Comparison of ENCODE assay signal across 2 cellular contexts in genomic region chr5:73442152-73442860, GRCh38.
TF ChIP-seq lines count a peak whose summit lies in the region.

No MANE protein-coding gene starts in this region.

TF ChIP-seq in K562, 482 proteins besides CTCF, POLR2A, EP300 and RAD21:
- TF ChIP-seq NCOR1 (IDR thresholded peaks at IDR 0.05) (no peak), CBX2 (IDR thresholded peaks at IDR 0.05; ENCODE audit: insufficient read depth, low read length, poor library complexity, severe bottlenecking) (peak; percentile 74), ZBTB49 (CRISPR knock-in tag; IDR thresholded peaks at IDR 0.05; ENCODE audit: borderline replicate concordance) (no peak)
TF ChIP-seq in K562: peak in this region for 1.

TF ChIP-seq in GM23338, 12 proteins besides CTCF, POLR2A, EP300 and RAD21:
- no peak for TF ChIP-seq ETS1 (IDR thresholded peaks at IDR 0.05)
- TF ChIP-seq ZNF114 (CRISPR knock-in tag; IDR thresholded peaks at IDR 0.05), result no peak
- no peak for TF ChIP-seq REST (IDR thresholded peaks at IDR 0.05; ENCODE audit: unreplicated experiment)
- no peak for TF ChIP-seq NANOG (IDR thresholded peaks at IDR 0.05; ENCODE audit: borderline replicate concordance)
- no peak for TF ChIP-seq EZH2 (IDR thresholded peaks at IDR 0.05; ENCODE audit: low read depth, unreplicated experiment)
- TF ChIP-seq STAT1 (IDR thresholded peaks at IDR 0.05; ENCODE audit: unreplicated experiment), result no peak
- no peak for TF ChIP-seq ZNF462 (CRISPR knock-in tag; IDR thresholded peaks at IDR 0.05)
- TF ChIP-seq POLR2AphosphoS5 (IDR thresholded peaks at IDR 0.05; ENCODE audit: low read depth), result no peak
- no peak for TF ChIP-seq ZNF331 (CRISPR knock-in tag; IDR thresholded peaks at IDR 0.05; ENCODE audit: low read depth)
